8 cellular contexts compared by ENCODE assay signal in genomic region chr3:119809249-119810017, GRCh38. TPM values are rescaled to one million over a fixed set of nuclear protein-coding genes. Genes with fewer than 3 reads are reported as not detected.
DNase-seq lines count a peak whose midpoint lies in the region; ATAC-seq and TF ChIP-seq lines count a peak whose summit lies in the region.

No MANE protein-coding gene starts in this region.

- no peaks in the 10 kb centered on the region for H3F3A ChIP-seq in neural progenitor cell (ENCODE audit: low read depth)

- no peak for DNase-seq in NCI-H345 (lab: John Stamatoyannopoulos, UW)
- DNase-seq in EL, result no peak
- DNase-seq in neural progenitor cell (ENCODE audit: low spot score), result no peak

- H3K27me3 Mint-ChIP-seq in dendritic cell treated with granulocyte-macrophage colony-stimulating factor and Interleukin-4, amounts not matched to agents 40 ng/mL and 50 ng/mL, for 4 days, result peaks cover 2% of the 10 kb centered on the region
- peaks cover 15% of the 10 kb centered on the region for H3K27me3 Mint-ChIP-seq in neural progenitor cell (ENCODE audit: insufficient read depth, low read depth)

- intact Hi-C loops in dendritic cell treated with granulocyte-macrophage colony-stimulating factor and Interleukin-4, amounts not matched to agents 40 ng/mL and 50 ng/mL, for 4 days (cut with micrococcal nuclease), result no loop called here

- H3K9ac ChIP-seq in rectal smooth muscle tissue (ENCODE audit: low read length), result peak overlapping the region; percentile 19
- H3K9ac ChIP-seq in neural progenitor cell, result no peak overlapping the region

- H4K20me1 ChIP-seq in neural progenitor cell (ENCODE audit: low read depth), result no peaks in the 10 kb centered on the region

- peak overlapping the region; percentile 84 for H3K4me3 Mint-ChIP-seq in dendritic cell treated with granulocyte-macrophage colony-stimulating factor and Interleukin-4, amounts not matched to agents 40 ng/mL and 50 ng/mL, for 4 days
- H3K4me3 Mint-ChIP-seq in neural progenitor cell, result no peak overlapping the region

- H3K4me1 Mint-ChIP-seq in dendritic cell treated with granulocyte-macrophage colony-stimulating factor and Interleukin-4, amounts not matched to agents 40 ng/mL and 50 ng/mL, for 4 days (ENCODE audit: low read depth), result peaks cover 9% of the 10 kb centered on the region
- peaks cover 2% of the 10 kb centered on the region for H3K4me1 Mint-ChIP-seq in neural progenitor cell

- no peaks in the 10 kb centered on the region for H3K9me3 Mint-ChIP-seq in dendritic cell treated with granulocyte-macrophage colony-stimulating factor and Interleukin-4, amounts not matched to agents 40 ng/mL and 50 ng/mL, for 4 days
- no peaks in the 10 kb centered on the region for H3K9me3 Mint-ChIP-seq in neural progenitor cell

- H3K79me2 ChIP-seq in ACC112 (ENCODE audit: control insufficient read depth, insufficient read depth, low read length, unreplicated experiment) (no peaks in the 10 kb centered on the region), neural progenitor cell (ENCODE audit: low read depth) (no peaks in the 10 kb centered on the region)

- H2AFZ ChIP-seq in ACC112 (ENCODE audit: low read length, unreplicated experiment) (peak overlapping the region; percentile 96), neural progenitor cell (replicated peaks) (no peak overlapping the region)

- H3K27ac Mint-ChIP-seq in dendritic cell treated with granulocyte-macrophage colony-stimulating factor and Interleukin-4, amounts not matched to agents 40 ng/mL and 50 ng/mL, for 4 days, result peak overlapping the region; percentile 71
- no peak overlapping the region for H3K27ac Mint-ChIP-seq in neural progenitor cell

- H3K4me3 ChIP-seq in ACC112 (ENCODE audit: low read depth, low read length), result peak overlapping the region; percentile 80
- H3K4me3 ChIP-seq in rectal smooth muscle tissue (ENCODE audit: low read length), result peak overlapping the region; percentile 53
- no peak overlapping the region for H3K4me3 ChIP-seq in neural progenitor cell

- no peaks in the 10 kb centered on the region for H3K36me3 Mint-ChIP-seq in dendritic cell treated with granulocyte-macrophage colony-stimulating factor and Interleukin-4, amounts not matched to agents 40 ng/mL and 50 ng/mL, for 4 days (ENCODE audit: low read depth)
- no peaks in the 10 kb centered on the region for H3K36me3 Mint-ChIP-seq in neural progenitor cell

- H3K27ac ChIP-seq in ACC112 (ENCODE audit: low read depth, low read length), result no peak overlapping the region
- no peak overlapping the region for H3K27ac ChIP-seq in rectal smooth muscle tissue (ENCODE audit: low read depth, low read length)
- no peak overlapping the region for H3K27ac ChIP-seq in neural progenitor cell

- no peak for TF ChIP-seq CTCF in neural progenitor cell (IDR thresholded peaks at IDR 0.05)

- ATAC-seq in GM19023 (IDR thresholded peaks at IDR 0.05; ENCODE audit: unreplicated experiment), result peak; percentile 33
- ATAC-seq in HG03159 (IDR thresholded peaks at IDR 0.05; ENCODE audit: unreplicated experiment), result peak; percentile 29

- H3K4me2 ChIP-seq in neural progenitor cell, result no peak overlapping the region

- no peaks in the 10 kb centered on the region for H3K9me3 ChIP-seq in neural progenitor cell (ENCODE audit: low read depth)

- H3K4me1 ChIP-seq in ACC112 (ENCODE audit: control insufficient read depth, insufficient read depth, low read length, unreplicated experiment) (peaks cover 4% of the 10 kb centered on the region), rectal smooth muscle tissue (ENCODE audit: control insufficient read depth, insufficient read depth, low read length) (no peaks in the 10 kb centered on the region), neural progenitor cell (no peaks in the 10 kb centered on the region)

- no peaks in the 10 kb centered on the region for H3K36me3 ChIP-seq in ACC112 (ENCODE audit: insufficient read depth, low read length)
- no peaks in the 10 kb centered on the region for H3K36me3 ChIP-seq in rectal smooth muscle tissue (ENCODE audit: control insufficient read depth, insufficient read depth, low read length)
- H3K36me3 ChIP-seq in neural progenitor cell, result no peaks in the 10 kb centered on the region

- H3K27me3 ChIP-seq in ACC112 (ENCODE audit: insufficient read depth, low read length) (no peaks in the 10 kb centered on the region), rectal smooth muscle tissue (ENCODE audit: control insufficient read depth, insufficient read depth, low read length) (no peaks in the 10 kb centered on the region), neural progenitor cell (no peaks in the 10 kb centered on the region)

RNA-seq across cellular contexts. Expression of gene NR1I2, which starts 27.5 kb away (rescaled TPM):
- total RNA-seq in neural progenitor cell (ENCODE audit: low replicate concordance), result 0.22 and 0.69 TPM in 2 replicates
